23 cellular contexts compared by ENCODE assay signal in genomic region chr1:37944816-37945215, GRCh38.
"Had no signal": no experiment of that assay in that cellular context is flagged by ENCODE, and none has a peak within 500 bp of the region (broad histone marks: within the 10 kb centered on the region; RNA-seq: fewer than 3 reads in every experiment).

No MANE protein-coding gene starts in this region.

- H3K27me3 Mint-ChIP-seq: activated CD4-positive, alpha-beta T cell treated with anti-CD3 and anti-CD28 coated beads for 36 hours; activated naive CD4-positive, alpha-beta T cell treated with anti-CD3 and anti-CD28 coated beads, Interleukin-2, amount 50 U/mL, for 24 hours; memory B cell; stimulated activated naive B cell treated with anti-CD40 and anti-IgM and Interleukin-4, amounts not matched to agents 10 μg/mL and 1 μg/mL and 100 μg/mL, for 72 hours had no signal

- H3K4me1 ChIP-seq: testis had no signal

- DNase-seq: activated CD4-positive, alpha-beta T cell treated with anti-CD3 and anti-CD28 coated beads for 36 hours; activated CD4-positive, alpha-beta T cell treated with anti-CD3 and anti-CD28 coated beads, Interleukin-2, amount 50 U/mL, for 48 hours; activated effector memory CD4-positive, alpha-beta T cell treated with anti-CD3 and anti-CD28 coated beads, Interleukin-2, amount 50 U/mL, for 16 hours; activated T-cell treated with anti-CD3 and anti-CD28 coated beads, Interleukin-2, amount 50 U/mL, for 72 hours; aorta; central memory CD4-positive, alpha-beta T cell; effector memory CD4-positive, alpha-beta T cell; foreskin melanocyte; head of caudate nucleus; left ventricle myocardium superior; nephron progenitor cell; occipital lobe; retina; stimulated activated CD4-positive, alpha-beta T cell treated with anti-CD3 and anti-CD28 coated beads, Interleukin-2, amount 100 ng/mL, for 48 hours; stimulated activated CD8-positive, alpha-beta memory T cell treated with anti-CD3 and anti-CD28 coated beads, Interleukin-4, amount 100 ng/mL, for 48 hours; stimulated activated naive B cell treated with anti-CD40 and anti-IgM and Interleukin-4, amounts not matched to agents 10 μg/mL and 1 μg/mL and 100 μg/mL, for 72 hours; T-helper 9 cell; testis had no signal

- H3K27ac Mint-ChIP-seq: activated CD4-positive, alpha-beta T cell treated with anti-CD3 and anti-CD28 coated beads for 36 hours; activated naive CD4-positive, alpha-beta T cell treated with anti-CD3 and anti-CD28 coated beads, Interleukin-2, amount 50 U/mL, for 24 hours; activated T-cell treated with anti-CD3 and anti-CD28 coated beads, Interleukin-2, amount 50 U/mL, for 72 hours; memory B cell; nephron progenitor cell; stimulated activated naive B cell treated with anti-CD40 and anti-IgM and Interleukin-4, amounts not matched to agents 10 μg/mL and 1 μg/mL and 100 μg/mL, for 72 hours had no signal

- H3K9me3 ChIP-seq: testis, upper lobe of left lung had no signal

- H3K4me3 Mint-ChIP-seq: activated CD4-positive, alpha-beta T cell treated with anti-CD3 and anti-CD28 coated beads for 36 hours; memory B cell; stimulated activated naive B cell treated with anti-CD40 and anti-IgM and Interleukin-4, amounts not matched to agents 10 μg/mL and 1 μg/mL and 100 μg/mL, for 72 hours had no signal

- H3K27me3 ChIP-seq: brain microvascular endothelial cell, testis, upper lobe of left lung had no signal

- ATAC-seq: activated CD4-positive, alpha-beta T cell treated with anti-CD3 and anti-CD28 coated beads for 36 hours; activated T-cell treated with anti-CD3 and anti-CD28 coated beads, Interleukin-2, amount 50 U/mL, for 72 hours; esophagus mucosa; left ventricle myocardium superior; stimulated activated naive B cell treated with anti-CD40 and anti-IgM and Interleukin-4, amounts not matched to agents 10 μg/mL and 1 μg/mL and 100 μg/mL, for 72 hours had no signal

- H3K9me3 Mint-ChIP-seq: activated naive CD4-positive, alpha-beta T cell treated with anti-CD3 and anti-CD28 coated beads, Interleukin-2, amount 50 U/mL, for 24 hours; activated T-cell treated with anti-CD3 and anti-CD28 coated beads, Interleukin-2, amount 50 U/mL, for 72 hours; memory B cell; nephron progenitor cell; stimulated activated naive B cell treated with anti-CD40 and anti-IgM and Interleukin-4, amounts not matched to agents 10 μg/mL and 1 μg/mL and 100 μg/mL, for 72 hours had no signal
